Comparison of ENCODE assay signal across 18 cellular contexts in genomic region chr9:69637801-69638200, GRCh38. TPM values are rescaled to one million over a fixed set of nuclear protein-coding genes. Genes with fewer than 3 reads are reported as not detected.
DNase-seq lines count a peak whose midpoint lies in the region; ATAC-seq, FAIRE-seq and TF ChIP-seq lines count a peak whose summit lies in the region.
"Had no signal": no experiment of that assay in that cellular context is flagged by ENCODE, and none has a peak within 500 bp of the region (broad histone marks: within the 10 kb centered on the region; RNA-seq: fewer than 3 reads in every experiment).

No MANE protein-coding gene starts in this region.

- H3K27me3 ChIP-seq in IMR-90 (ENCODE audit: control insufficient read depth, insufficient read depth, low read length) (no peaks in the 10 kb centered on the region), mammary epithelial cell (ENCODE audit: insufficient read depth, low read length) (no peaks in the 10 kb centered on the region)
- H3K27me3 ChIP-seq: hepatocyte had no signal

- no peak overlapping the region for H4K8ac ChIP-seq in IMR-90 (ENCODE audit: low read depth in 2 of 2, low read length in 2 of 2)

- CTCF ChIA-PET in IMR-90 (lab: Yijun Ruan, JAX) (no interaction called here), mammary epithelial cell (lab: Charles Lee; ENCODE audit: low non-redundant PET) (interaction anchor here (0.5 kb wide), 1 partner anchor 406 kb away, joined by 3 read pairs; the partner anchor contains the start of gene MAMDC2)

- no peaks in the 10 kb centered on the region for H3K79me2 ChIP-seq in mammary epithelial cell (ENCODE audit: insufficient read depth, low read length)
- H3K79me2 ChIP-seq: hepatocyte had no signal

- 0 out of 2 replicates have a peak, but pooled peaks cover 3% of the 10 kb centered on the region for H3K9me1 ChIP-seq in IMR-90 (ENCODE audit: insufficient read depth, low read length)

- no peak overlapping the region for H3K56ac ChIP-seq in IMR-90 (ENCODE audit: extremely low read depth, insufficient read depth, low read length)

- H3K27ac ChIP-seq in IMR-90 (ENCODE audit: insufficient read depth, low read length) (no peak overlapping the region), mammary epithelial cell (ENCODE audit: insufficient read depth, low read depth, low read length) (no peak overlapping the region)
- H3K27ac ChIP-seq: hepatocyte had no signal

- H4K5ac ChIP-seq in IMR-90 (ENCODE audit: low read depth, low read length) = no peak overlapping the region

- peak; percentile 67 for DNase-seq in AG08395 (ENCODE audit: low spot score)
- DNase-seq in IMR-90 = peak; percentile 72
- DNase-seq in mammary epithelial cell = peak; percentile 52
- DNase-seq in T-helper 9 cell = no peak
- DNase-seq in T-helper 1 cell = no peak
- no peak for DNase-seq in frontal cortex (ENCODE audit: low spot score in 2 of 2)
- DNase-seq in NOMO-1 treated with DMSO at 0.1 percent for 48 hours (lab: John Stamatoyannopoulos, UW; ENCODE audit: unreplicated experiment) = no peak
- DNase-seq: activated B cell treated with CpG ODN at 0.5 μM for 24 hours; activated CD8-positive, alpha-beta memory T cell treated with anti-CD3 and anti-CD28 coated beads, Interleukin-2, amount 50 U/mL, for 48 hours; activated naive CD8-positive, alpha-beta T cell treated with anti-CD3 and anti-CD28 coated beads, Interleukin-2, amount 10 ng/mL, durations not matched to agents 7 days and 5 days; DND-41; NCI-H1436; NCI-H774; occipital lobe; stimulated activated CD8-positive, alpha-beta memory T cell treated with anti-CD3 and anti-CD28 coated beads, Interleukin-4, amount 100 ng/mL, for 48 hours had no signal

- H3K14ac ChIP-seq in IMR-90 (replicated peaks; ENCODE audit: low read depth, low read length) = no peak overlapping the region

- H2AFZ ChIP-seq in IMR-90 (replicated peaks; ENCODE audit: low read length, poor library complexity) (no peak overlapping the region), mammary epithelial cell (ENCODE audit: low read depth, low read length) (no peak overlapping the region)
- H2AFZ ChIP-seq: hepatocyte had no signal

- no peak overlapping the region for H2BK5ac ChIP-seq in IMR-90 (ENCODE audit: low read depth, low read length, poor library complexity, severe bottlenecking)

- no peak for TF ChIP-seq POLR2A in IMR-90 (IDR thresholded peaks at IDR 0.05; ENCODE audit: low read depth, low read length)

- H3K36me3 ChIP-seq in IMR-90 (ENCODE audit: control insufficient read depth, insufficient read depth, low read length) = no peaks in the 10 kb centered on the region
- H3K36me3 ChIP-seq in mammary epithelial cell (ENCODE audit: insufficient read depth, low read length) = no peaks in the 10 kb centered on the region

- peak; percentile 94 for FAIRE-seq in islet of Langerhans (lab: Jason Lieb, UNC)
- no peak for FAIRE-seq in frontal cortex (lab: Jason Lieb, UNC)

- no peaks in the 10 kb centered on the region for H4K20me1 ChIP-seq in IMR-90 (ENCODE audit: insufficient read depth, low read length)
- no peaks in the 10 kb centered on the region for H4K20me1 ChIP-seq in mammary epithelial cell (ENCODE audit: insufficient read depth, low read length)

- H3K79me1 ChIP-seq in IMR-90 (ENCODE audit: low read depth in 1 of 2, low read length in 2 of 2) = peaks cover 5 to 8% of the 10 kb centered on the region in 2 experiments; a peak in 2 of 4 replicates

- H3K18ac ChIP-seq in IMR-90 (ENCODE audit: low read depth, low read length) = no peak overlapping the region

- TF ChIP-seq CTCF in IMR-90 (conservative IDR thresholded peaks at IDR 0.05; ENCODE audit: low read depth, low read length) = no peak
- no peak for TF ChIP-seq CTCF in mammary epithelial cell (conservative IDR thresholded peaks at IDR 0.05 in 1 of 2, IDR thresholded peaks at IDR 0.05 in 1 of 2; ENCODE audit: extremely low read depth in 1 of 2, insufficient read depth in 1 of 2, low read depth in 1 of 2, low read length in 2 of 2)

- no peak for TF ChIP-seq RAD21 in IMR-90 (IDR thresholded peaks at IDR 0.05; ENCODE audit: low read length)

- H3K4me3 ChIP-seq in IMR-90 (ENCODE audit: insufficient read depth, low read depth, low read length) (no peak overlapping the region), mammary epithelial cell (replicated peaks in 1 of 3; ENCODE audit: insufficient read depth in 1 of 3, low read depth in 2 of 3, low read length in 3 of 3) (no peak overlapping the region)
- H3K4me3 ChIP-seq: hepatocyte had no signal

- no peak overlapping the region for H4K91ac ChIP-seq in IMR-90 (ENCODE audit: insufficient read depth, low read depth, low read length)

- H2BK15ac ChIP-seq in IMR-90 (ENCODE audit: low read depth, low read length) = no peak overlapping the region

- H3K9me3 ChIP-seq in IMR-90 (ENCODE audit: control insufficient read depth, insufficient read depth, low read length) (no peaks in the 10 kb centered on the region), mammary epithelial cell (replicated peaks; ENCODE audit: insufficient read depth, low read length) (no peaks in the 10 kb centered on the region)

- in situ Hi-C loops in IMR-90 (cut with MboI; ENCODE audit: low sequenced_read_pairs) = no loop called here
- in situ Hi-C loops in mammary epithelial cell (cut with MboI; ENCODE audit: low sequenced_read_pairs in 2 of 2) = no loop called here

- H2BK20ac ChIP-seq in IMR-90 (ENCODE audit: low read depth, low read length) = no peak overlapping the region

- H3K4ac ChIP-seq in IMR-90 (ENCODE audit: low read depth, low read length) = no peak overlapping the region

- no peak overlapping the region for H2AK9ac ChIP-seq in IMR-90 (replicated peaks; ENCODE audit: low read depth, low read length, poor library complexity)

- no peak overlapping the region for H3K23ac ChIP-seq in IMR-90 (ENCODE audit: low read depth, low read length)

- POLR2A ChIA-PET in IMR-90 (lab: Charles Lee; ENCODE audit: unreplicated experiment) = no interaction called here

- peak; percentile 72 for ATAC-seq in IMR-90 (ENCODE audit: low read depth)

- dilution Hi-C loops in IMR-90 (cut with HindIII; ENCODE audit: low sequenced_read_pairs, unreplicated experiment) = no loop called here
- dilution Hi-C loops in mammary epithelial cell (cut with HindIII; ENCODE audit: low sequenced_read_pairs) = no loop called here

- H2BK120ac ChIP-seq in IMR-90 (ENCODE audit: low read depth, low read length) = no peak overlapping the region

- H3K4me2 ChIP-seq in IMR-90 (ENCODE audit: low read depth, low read length) (0 out of 2 replicates have a peak overlapping the region, but pooled peaks have one; percentile 3), mammary epithelial cell (ENCODE audit: insufficient read depth, low read depth, low read length) (no peak overlapping the region)
- H3K4me2 ChIP-seq: hepatocyte had no signal

- no peak overlapping the region for H3K9ac ChIP-seq in IMR-90 (ENCODE audit: low read depth, low read length)
- H3K9ac ChIP-seq in mammary epithelial cell (ENCODE audit: insufficient read depth, low read length) = no peak overlapping the region

- no peak overlapping the region for H2AK5ac ChIP-seq in IMR-90 (ENCODE audit: low read depth, low read length)

- intact Hi-C loops in IMR-90 (cut with micrococcal nuclease) (no loop called here), mammary epithelial cell (cut with micrococcal nuclease) (loop anchor here (5.0 kb wide), 1 partner anchor 66 kb away; no protein-coding TSS in a partner anchor)

- H3K4me1 ChIP-seq in IMR-90 (ENCODE audit: control insufficient read depth, insufficient read depth, low read length) = no peaks in the 10 kb centered on the region; the same call in 1 of the 2 replicates
- peaks cover 5% of the 10 kb centered on the region for H3K4me1 ChIP-seq in mammary epithelial cell (ENCODE audit: insufficient read depth, low read length)

- BruUV-seq in IMR-90 (replicated peaks; lab: Mats Ljungman, UMichigan) (no TSS peak), mammary epithelial cell (replicated peaks; lab: Mats Ljungman, UMichigan) (no TSS peak)

TF ChIP-seq in IMR-90, 13 proteins besides CTCF, POLR2A, EP300 and RAD21:
- no peak for TF ChIP-seq SMC3 (IDR thresholded peaks at IDR 0.05; ENCODE audit: low read depth, low read length)
- no peak for TF ChIP-seq MAZ (IDR thresholded peaks at IDR 0.05; ENCODE audit: borderline replicate concordance, low read depth, low read length)
- 0 out of 2 replicates have a peak, but pooled peaks have one; percentile 10 for TF ChIP-seq NFE2L2 (IDR thresholded peaks at IDR 0.05; ENCODE audit: low read depth, low read length)
- TF ChIP-seq CEBPB (IDR thresholded peaks at IDR 0.05; ENCODE audit: low read depth, low read length) = peak; percentile 40; the same call in 1 of the 2 replicates
- TF ChIP-seq MAFK (IDR thresholded peaks at IDR 0.05; ENCODE audit: low read depth, low read length) = peak; percentile 33; the same call in 1 of the 2 replicates
- peak; percentile 48; the same call in 1 of the 2 replicates for TF ChIP-seq FOS (IDR thresholded peaks at IDR 0.05; ENCODE audit: low read depth, low read length)

RNA-seq across cellular contexts. Expression of gene APBA1, which starts 34.4 kb away (rescaled TPM):
- total RNA-seq in IMR-90 (2012; rRNA removed) (3.8 and 4.2 TPM in 2 replicates), mammary epithelial cell (1 to 10 TPM in 1 of 2 donors, under 1 TPM in 1; 0.99 to 6.5 TPM), frontal cortex (24.9 TPM)
- polyA plus RNA-seq in IMR-90 (2012; rRNA removed) (5.1 and 8.8 TPM in 2 replicates), mammary epithelial cell (0.46 TPM)
- polyA plus RNA-seq in IMR-90 (2012; cell fraction: cytosol; rRNA removed) = 1.5 and 2.4 TPM in 2 replicates
- polyA plus RNA-seq in IMR-90 (2012; cell fraction: nucleus; rRNA removed; ENCODE audit: low replicate concordance) = 3.8 and 4.5 TPM in 2 replicates
- 0.21 TPM for polyA minus RNA-seq in mammary epithelial cell
- total RNA-seq: activated B cell treated with CpG ODN at 0.5 μM for 24 hours had no signal
- polyA plus RNA-seq: IgD-negative memory B cell had no signal

Comparison
In these comparisons a context has a peak if more than half of its experiments do, and no peak if none do; other contexts are left out.
1. DNase-seq: peak in AG08395 (single experiment), IMR-90 (single experiment) and mammary epithelial cell (single experiment); none in T-helper 9 cell (single experiment), T-helper 1 cell (0 of 5), frontal cortex (0 of 2) and NOMO-1 treated with DMSO at 0.1 percent for 48 hours (single experiment).